2 cellular contexts compared by ENCODE assay signal in genomic region chr18:36299010-36299409, GRCh38.
TF ChIP-seq lines count a peak whose summit lies in the region.

No MANE protein-coding gene starts in this region.

TF ChIP-seq in H1, 55 proteins besides CTCF, POLR2A, EP300 and RAD21 (continued from another document):
- no peak for TF ChIP-seq JUN (IDR thresholded peaks at IDR 0.05; ENCODE audit: low read depth, low read length)
- no peak for TF ChIP-seq EZH2 (IDR thresholded peaks at IDR 0.05; ENCODE audit: low read depth, low read length, severe bottlenecking)
- no peak for TF ChIP-seq SIN3A (conservative IDR thresholded peaks at IDR 0.05 in 1 of 2, IDR thresholded peaks at IDR 0.05 in 1 of 2; ENCODE audit: low read depth in 1 of 2, low read length in 2 of 2)
- TF ChIP-seq RBBP5 (IDR thresholded peaks at IDR 0.05; ENCODE audit: borderline replicate concordance, low read depth, low read length), result no peak
- TF ChIP-seq MAX (IDR thresholded peaks at IDR 0.05), result no peak
- no peak for TF ChIP-seq YY1 (IDR thresholded peaks at IDR 0.05; ENCODE audit: low read depth, low read length)
- no peak for TF ChIP-seq BCL11A (IDR thresholded peaks at IDR 0.05; ENCODE audit: low read depth in 2 of 2, low read length in 2 of 2)
- no peak for TF ChIP-seq CHD1 (IDR thresholded peaks at IDR 0.05; ENCODE audit: low read depth, low read length)
- TF ChIP-seq SUZ12 (IDR thresholded peaks at IDR 0.05; ENCODE audit: low read length), result no peak
- TF ChIP-seq ASH2L (IDR thresholded peaks at IDR 0.05; ENCODE audit: low read length), result no peak
- TF ChIP-seq SIX5 (IDR thresholded peaks at IDR 0.05; ENCODE audit: low read depth, low read length), result no peak
- TF ChIP-seq SP2 (IDR thresholded peaks at IDR 0.05; ENCODE audit: low read length), result no peak
- no peak for TF ChIP-seq CTBP2 (IDR thresholded peaks at IDR 0.05; ENCODE audit: borderline replicate concordance, insufficient read depth, insufficient read length, low read length)
- no peak for TF ChIP-seq CHD2 (IDR thresholded peaks at IDR 0.05; ENCODE audit: low read length)
- TF ChIP-seq RXRA (IDR thresholded peaks at IDR 0.05; ENCODE audit: insufficient read depth, low read depth, low read length), result no peak

TF ChIP-seq in neural cell, 6 proteins besides CTCF, POLR2A, EP300 and RAD21:
- no peak for TF ChIP-seq MXI1 (conservative IDR thresholded peaks at IDR 0.05; ENCODE audit: poor library complexity, severe bottlenecking)
- TF ChIP-seq POLR2AphosphoS5 (IDR thresholded peaks at IDR 0.05), result no peak
- no peak for TF ChIP-seq SMC3 (conservative IDR thresholded peaks at IDR 0.05; ENCODE audit: poor library complexity)
- TF ChIP-seq REST (IDR thresholded peaks at IDR 0.05; ENCODE audit: borderline replicate concordance), result no peak
- no peak for TF ChIP-seq TAF1 (IDR thresholded peaks at IDR 0.05; ENCODE audit: low read depth)
- no peak for TF ChIP-seq EZH2 (IDR thresholded peaks at IDR 0.05; ENCODE audit: borderline replicate concordance, insufficient read depth, low read length, poor library complexity, severe bottlenecking)
